Comparison of ENCODE assay signal across 21 cellular contexts in genomic region chr1:37257646-37258045, GRCh38.
"Had no signal": no experiment of that assay in that cellular context is flagged by ENCODE, and none has a peak within 500 bp of the region (broad histone marks: within the 10 kb centered on the region; RNA-seq: fewer than 3 reads in every experiment).

No MANE protein-coding gene starts in this region.

- H3K4me3 ChIP-seq: esophagus muscularis mucosa, gastrocnemius medialis, mucosa of descending colon, spleen, testis, tibial nerve had no signal

- H3K4me1 Mint-ChIP-seq: neural crest cell had no signal

- DNase-seq: effector memory CD8-positive, alpha-beta T cell; gastrocnemius medialis; heart right ventricle; hypothalamus; kidney glomerular epithelial cell; mammary epithelial cell; mucosa of descending colon; naive thymus-derived CD8-positive, alpha-beta T cell; spleen; stimulated activated CD4-positive, alpha-beta T cell treated with anti-CD3 and anti-CD28 coated beads, Interleukin-15, amount 100 ng/mL, for 24 hours; stimulated activated CD4-positive, alpha-beta T cell treated with anti-CD3 and anti-CD28 coated beads, Interleukin-1b, Interleukin-23, amount 100 ng/mL, for 48 hours; stimulated activated CD4-positive, alpha-beta T cell treated with anti-CD3 and anti-CD28 coated beads, Interleukin-4, amount 100 ng/mL, for 24 hours; testis had no signal

- H3K9me3 ChIP-seq: esophagus muscularis mucosa, gastrocnemius medialis, heart right ventricle, mucosa of descending colon, spleen, testis, tibial nerve had no signal

- H3K27me3 ChIP-seq: testis had no signal

- H3K4me1 ChIP-seq: esophagus muscularis mucosa, gastrocnemius medialis, heart right ventricle, spleen, testis had no signal

- H3K36me3 ChIP-seq: esophagus muscularis mucosa, gastrocnemius medialis, heart right ventricle, spleen, tibial nerve had no signal

- H3K27ac ChIP-seq: epithelial cell of prostate, esophagus muscularis mucosa, gastrocnemius medialis, heart right ventricle, spleen, testis, tibial nerve had no signal

- H3K27ac Mint-ChIP-seq: dendritic cell treated with granulocyte-macrophage colony-stimulating factor and Interleukin-4, amounts not matched to agents 40 ng/mL and 50 ng/mL, for 4 days; effector memory CD8-positive, alpha-beta T cell; naive thymus-derived CD8-positive, alpha-beta T cell; stimulated activated memory B cell treated with anti-CD40 and anti-IgM and Interleukin-4, amounts not matched to agents 10 μg/mL and 1 μg/mL and 100 μg/mL, for 72 hours; stimulated activated naive CD8-positive, alpha-beta T cell treated with anti-CD3 and anti-CD28 coated beads, Interleukin-15, Interleukin-2, amounts not matched to agents 100 ng/mL and 50 ng/mL, for 24 hours had no signal

- H3K9me3 Mint-ChIP-seq: dendritic cell treated with granulocyte-macrophage colony-stimulating factor and Interleukin-4, amounts not matched to agents 40 ng/mL and 50 ng/mL, for 4 days; neural crest cell; stimulated activated naive CD8-positive, alpha-beta T cell treated with anti-CD3 and anti-CD28 coated beads, Interleukin-15, Interleukin-2, amounts not matched to agents 100 ng/mL and 50 ng/mL, for 24 hours had no signal

- H3K4me3 Mint-ChIP-seq: dendritic cell treated with granulocyte-macrophage colony-stimulating factor and Interleukin-4, amounts not matched to agents 40 ng/mL and 50 ng/mL, for 4 days; effector memory CD8-positive, alpha-beta T cell; naive thymus-derived CD8-positive, alpha-beta T cell; neural crest cell; stimulated activated memory B cell treated with anti-CD40 and anti-IgM and Interleukin-4, amounts not matched to agents 10 μg/mL and 1 μg/mL and 100 μg/mL, for 72 hours; stimulated activated naive CD8-positive, alpha-beta T cell treated with anti-CD3 and anti-CD28 coated beads, Interleukin-15, Interleukin-2, amounts not matched to agents 100 ng/mL and 50 ng/mL, for 24 hours had no signal

- H3K36me3 Mint-ChIP-seq: stimulated activated memory B cell treated with anti-CD40 and anti-IgM and Interleukin-4, amounts not matched to agents 10 μg/mL and 1 μg/mL and 100 μg/mL, for 72 hours had no signal

- FAIRE-seq: islet of Langerhans had no signal
